In the genomic region with DNA sequence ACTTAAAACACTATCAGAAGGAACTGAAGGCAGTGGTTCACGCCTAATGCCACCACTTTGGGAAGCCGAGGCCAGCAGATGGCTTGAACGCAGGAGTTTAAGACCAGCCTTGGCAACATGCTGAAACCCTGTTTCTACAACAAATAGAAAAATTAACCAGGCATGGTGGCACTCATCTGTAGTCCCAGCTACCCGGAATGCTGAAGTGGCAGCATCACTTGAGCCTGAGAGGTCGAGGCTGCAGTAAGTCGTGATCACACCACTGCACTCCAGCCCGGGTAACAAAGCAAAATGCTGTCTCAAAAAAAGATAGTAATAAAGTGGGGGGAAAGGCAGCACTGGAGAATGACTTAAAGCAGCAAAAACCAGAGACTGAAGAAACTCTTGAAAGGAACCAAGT, we compare ENCODE assay signal across 1 cellular context.
TF ChIP-seq lines count a peak whose summit lies in the region.

No MANE protein-coding gene starts in this region.

TF ChIP-seq in GM23338, 12 proteins besides CTCF, POLR2A, EP300 and RAD21 (continued from another document):
- TF ChIP-seq, protein P1, sequence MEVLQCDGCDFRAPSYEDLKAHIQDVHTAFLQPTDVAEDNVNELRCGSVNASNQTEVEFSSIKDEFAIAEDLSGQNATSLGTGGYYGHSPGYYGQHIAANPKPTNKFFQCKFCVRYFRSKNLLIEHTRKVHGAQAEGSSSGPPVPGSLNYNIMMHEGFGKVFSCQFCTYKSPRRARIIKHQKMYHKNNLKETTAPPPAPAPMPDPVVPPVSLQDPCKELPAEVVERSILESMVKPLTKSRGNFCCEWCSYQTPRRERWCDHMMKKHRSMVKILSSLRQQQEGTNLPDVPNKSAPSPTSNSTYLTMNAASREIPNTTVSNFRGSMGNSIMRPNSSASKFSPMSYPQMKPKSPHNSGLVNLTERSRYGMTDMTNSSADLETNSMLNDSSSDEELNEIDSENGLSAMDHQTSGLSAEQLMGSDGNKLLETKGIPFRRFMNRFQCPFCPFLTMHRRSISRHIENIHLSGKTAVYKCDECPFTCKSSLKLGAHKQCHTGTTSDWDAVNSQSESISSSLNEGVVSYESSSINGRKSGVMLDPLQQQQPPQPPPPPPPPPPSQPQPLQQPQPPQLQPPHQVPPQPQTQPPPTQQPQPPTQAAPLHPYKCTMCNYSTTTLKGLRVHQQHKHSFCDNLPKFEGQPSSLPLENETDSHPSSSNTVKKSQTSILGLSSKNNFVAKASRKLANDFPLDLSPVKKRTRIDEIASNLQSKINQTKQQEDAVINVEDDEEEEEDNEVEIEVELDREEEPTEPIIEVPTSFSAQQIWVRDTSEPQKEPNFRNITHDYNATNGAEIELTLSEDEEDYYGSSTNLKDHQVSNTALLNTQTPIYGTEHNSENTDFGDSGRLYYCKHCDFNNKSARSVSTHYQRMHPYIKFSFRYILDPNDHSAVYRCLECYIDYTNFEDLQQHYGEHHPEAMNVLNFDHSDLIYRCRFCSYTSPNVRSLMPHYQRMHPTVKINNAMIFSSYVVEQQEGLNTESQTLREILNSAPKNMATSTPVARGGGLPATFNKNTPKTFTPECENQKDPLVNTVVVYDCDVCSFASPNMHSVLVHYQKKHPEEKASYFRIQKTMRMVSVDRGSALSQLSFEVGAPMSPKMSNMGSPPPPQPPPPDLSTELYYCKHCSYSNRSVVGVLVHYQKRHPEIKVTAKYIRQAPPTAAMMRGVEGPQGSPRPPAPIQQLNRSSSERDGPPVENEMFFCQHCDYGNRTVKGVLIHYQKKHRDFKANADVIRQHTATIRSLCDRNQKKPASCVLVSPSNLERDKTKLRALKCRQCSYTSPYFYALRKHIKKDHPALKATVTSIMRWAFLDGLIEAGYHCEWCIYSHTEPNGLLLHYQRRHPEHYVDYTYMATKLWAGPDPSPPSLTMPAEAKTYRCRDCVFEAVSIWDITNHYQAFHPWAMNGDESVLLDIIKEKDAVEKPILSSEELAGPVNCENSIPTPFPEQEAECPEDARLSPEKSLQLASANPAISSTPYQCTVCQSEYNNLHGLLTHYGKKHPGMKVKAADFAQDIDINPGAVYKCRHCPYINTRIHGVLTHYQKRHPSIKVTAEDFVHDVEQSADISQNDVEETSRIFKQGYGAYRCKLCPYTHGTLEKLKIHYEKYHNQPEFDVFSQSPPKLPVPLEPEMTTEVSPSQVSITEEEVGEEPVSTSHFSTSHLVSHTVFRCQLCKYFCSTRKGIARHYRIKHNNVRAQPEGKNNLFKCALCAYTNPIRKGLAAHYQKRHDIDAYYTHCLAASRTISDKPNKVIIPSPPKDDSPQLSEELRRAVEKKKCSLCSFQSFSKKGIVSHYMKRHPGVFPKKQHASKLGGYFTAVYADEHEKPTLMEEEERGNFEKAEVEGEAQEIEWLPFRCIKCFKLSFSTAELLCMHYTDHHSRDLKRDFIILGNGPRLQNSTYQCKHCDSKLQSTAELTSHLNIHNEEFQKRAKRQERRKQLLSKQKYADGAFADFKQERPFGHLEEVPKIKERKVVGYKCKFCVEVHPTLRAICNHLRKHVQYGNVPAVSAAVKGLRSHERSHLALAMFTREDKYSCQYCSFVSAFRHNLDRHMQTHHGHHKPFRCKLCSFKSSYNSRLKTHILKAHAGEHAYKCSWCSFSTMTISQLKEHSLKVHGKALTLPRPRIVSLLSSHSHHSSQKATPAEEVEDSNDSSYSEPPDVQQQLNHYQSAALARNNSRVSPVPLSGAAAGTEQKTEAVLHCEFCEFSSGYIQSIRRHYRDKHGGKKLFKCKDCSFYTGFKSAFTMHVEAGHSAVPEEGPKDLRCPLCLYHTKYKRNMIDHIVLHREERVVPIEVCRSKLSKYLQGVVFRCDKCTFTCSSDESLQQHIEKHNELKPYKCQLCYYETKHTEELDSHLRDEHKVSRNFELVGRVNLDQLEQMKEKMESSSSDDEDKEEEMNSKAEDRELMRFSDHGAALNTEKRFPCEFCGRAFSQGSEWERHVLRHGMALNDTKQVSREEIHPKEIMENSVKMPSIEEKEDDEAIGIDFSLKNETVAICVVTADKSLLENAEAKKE (CRISPR knock-in tag; IDR thresholded peaks at IDR 0.05) = no peak
- TF ChIP-seq CREB1 (CRISPR knock-in tag; IDR thresholded peaks at IDR 0.05; ENCODE audit: low read depth) = no peak
- TF ChIP-seq ZNF331 (CRISPR knock-in tag; IDR thresholded peaks at IDR 0.05; ENCODE audit: low read depth) = no peak
- TF ChIP-seq ETS1 (IDR thresholded peaks at IDR 0.05) = no peak
